ENCODE assay signal across 16 cellular contexts in the genomic region with DNA sequence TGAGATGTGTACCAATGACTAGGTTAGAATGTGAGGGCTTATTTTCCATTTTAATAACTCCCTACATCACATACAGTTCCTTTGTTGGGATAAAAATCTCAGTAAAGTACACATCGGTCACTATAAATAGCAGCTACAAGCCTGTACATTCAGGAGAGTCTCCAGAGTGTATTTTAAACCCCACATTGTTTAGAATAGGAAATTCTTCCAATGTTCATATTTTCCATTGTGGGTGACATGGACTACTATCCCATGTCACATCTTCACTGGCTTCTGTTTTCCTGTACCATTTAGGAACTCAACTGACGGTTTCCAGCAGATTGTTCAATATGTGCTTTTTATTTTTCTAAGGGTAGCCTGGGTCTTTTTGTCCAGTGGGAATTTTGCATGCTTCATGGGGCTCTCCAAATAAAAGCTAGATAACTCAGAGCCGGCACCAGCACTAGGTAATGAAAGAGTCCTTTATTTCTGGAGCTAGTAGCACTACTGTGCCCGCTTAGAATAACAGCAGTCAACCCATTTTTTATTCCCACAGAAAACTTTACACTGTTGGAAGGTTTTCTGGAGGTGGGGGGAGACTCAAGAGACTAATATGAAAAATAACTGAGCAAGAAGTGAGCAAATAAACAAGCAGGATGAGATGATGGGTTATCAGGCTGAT.
A peak's percentile ranks its signal among the peaks of the same experiment; 100 is the strongest.
DNase-seq lines count a peak whose midpoint lies in the region; ATAC-seq and TF ChIP-seq lines count a peak whose summit lies in the region.
"Had no signal": no experiment of that assay in that cellular context is flagged by ENCODE, and none has a peak within 500 bp of the region (broad histone marks: within the 10 kb centered on the region; RNA-seq: fewer than 3 reads in every experiment).

No MANE protein-coding gene starts in this region.

- intact Hi-C loops in esophagus muscularis mucosa (cut with DNase I) (no loop called here), aorta (cut with DNase I) (no loop called here)

- H3K4me3 ChIP-seq in esophagus muscularis mucosa (no peak overlapping the region), aorta (ENCODE audit: low read length in 2 of 2) (no peak overlapping the region)

- 46% methylated on average over 4 of the region's 4 CpGs for WGBS in esophagus muscularis mucosa
- whole genome bisulfite sequencing in aorta, 2 donors: 4 to 7% methylated on average over 4 of the region's 4 CpGs

- no peaks in the 10 kb centered on the region for H3K9me3 Mint-ChIP-seq in progenitor cell of endocrine pancreas (ENCODE audit: low read depth)
- H3K9me3 Mint-ChIP-seq: CD4-positive, alpha-beta memory T cell had no signal

- TF ChIP-seq EP300 in esophagus muscularis mucosa (IDR thresholded peaks at IDR 0.05): no peak

- H3K27me3 ChIP-seq in esophagus muscularis mucosa (no peaks in the 10 kb centered on the region), aorta (ENCODE audit: control insufficient read depth in 1 of 2, insufficient read depth in 2 of 2, low read length in 1 of 2) (no peaks in the 10 kb centered on the region)
- H3K27me3 ChIP-seq: BE2C had no signal

- no peak for TF ChIP-seq POLR2A in esophagus muscularis mucosa (IDR thresholded peaks at IDR 0.05; ENCODE audit: low read depth)

- peak overlapping the region; percentile 80 for H3K27ac Mint-ChIP-seq in progenitor cell of endocrine pancreas
- H3K27ac Mint-ChIP-seq: CD4-positive, alpha-beta memory T cell had no signal

- H3K9me3 ChIP-seq in esophagus muscularis mucosa (no peaks in the 10 kb centered on the region), aorta (ENCODE audit: control insufficient read depth, low read length) (no peaks in the 10 kb centered on the region)
- H3K9me3 ChIP-seq: BE2C had no signal

- H3K36me3 ChIP-seq in esophagus muscularis mucosa (peaks cover 0 to 4% (median 0%) of the 10 kb centered on the region in 4 donors), aorta (ENCODE audit: control insufficient read depth in 1 of 2, insufficient read depth in 2 of 2, low read length in 1 of 2) (peaks cover 0 to 2% of the 10 kb centered on the region in 2 donors)
- H3K36me3 ChIP-seq: BE2C had no signal

- ATAC-seq in aorta (ENCODE audit: low FRiP score): no peak
- ATAC-seq: Panc1 had no signal

- peak overlapping the region; percentile 74 to 87 (median 79) for H3K27ac ChIP-seq in esophagus muscularis mucosa (replicated peaks in 1 of 4)
- peak overlapping the region; percentile 28 to 57 for H3K27ac ChIP-seq in aorta (ENCODE audit: low read depth in 1 of 2, low read length in 2 of 2)
- H3K27ac ChIP-seq: KMS-11 had no signal

- peaks cover 50% of the 10 kb centered on the region for H3K4me1 Mint-ChIP-seq in progenitor cell of endocrine pancreas (ENCODE audit: low read depth)
- H3K4me1 Mint-ChIP-seq: CD4-positive, alpha-beta memory T cell had no signal

- H3K4me1 ChIP-seq in esophagus muscularis mucosa (peaks cover 24 to 100% (median 93%) of the 10 kb centered on the region in 4 donors), aorta (ENCODE audit: control insufficient read depth in 1 of 2, insufficient read depth in 2 of 2, low read length in 2 of 2) (peaks cover 5 to 13% of the 10 kb centered on the region in 2 donors)
- H3K4me1 ChIP-seq: BE2C had no signal

- DNase-seq in RPMI7951 (ENCODE audit: low read depth) (peak; percentile 26), esophagus muscularis mucosa (ENCODE audit: extremely low spot score) (peak; percentile 34), progenitor cell of endocrine pancreas (ENCODE audit: low spot score, unreplicated experiment) (no peak), aorta (no peak), HCEC 1CT (no peak), NCI-H69 (lab: John Stamatoyannopoulos, UW) (no peak)
- DNase-seq in activated naive CD4-positive, alpha-beta T cell treated with anti-CD3 and anti-CD28 coated beads, Interleukin-2, amount 50 U/mL, for 16 hours: no peak
- DNase-seq: BE2C; CD4-positive, alpha-beta memory T cell; DND-41; GF-D8; GOT3; NCI-H1092; SHP77 treated with DMSO at 0.1 percent for 48 hours had no signal

- H3K36me3 Mint-ChIP-seq in progenitor cell of endocrine pancreas (ENCODE audit: insufficient read depth): peaks cover 8% of the 10 kb centered on the region
- H3K36me3 Mint-ChIP-seq: CD4-positive, alpha-beta memory T cell had no signal

- no peak for TF ChIP-seq CTCF in esophagus muscularis mucosa (IDR thresholded peaks at IDR 0.05)
- no peak for TF ChIP-seq CTCF in progenitor cell of endocrine pancreas (IDR thresholded peaks at IDR 0.05; ENCODE audit: unreplicated experiment)

- no peak overlapping the region for H3K4me3 Mint-ChIP-seq in progenitor cell of endocrine pancreas (ENCODE audit: low read depth)
- H3K4me3 Mint-ChIP-seq: CD4-positive, alpha-beta memory T cell had no signal

- H3K27me3 Mint-ChIP-seq in progenitor cell of endocrine pancreas: no peaks in the 10 kb centered on the region
- H3K27me3 Mint-ChIP-seq: CD4-positive, alpha-beta memory T cell had no signal

Comparison
In these comparisons a context has a peak if more than half of its experiments do, and no peak if none do; other contexts are left out.
1. DNase-seq: peak in RPMI7951 (single experiment) and esophagus muscularis mucosa (single experiment); none in progenitor cell of endocrine pancreas (single experiment), aorta (0 of 2), activated naive CD4-positive, alpha-beta T cell treated with anti-CD3 and anti-CD28 coated beads, Interleukin-2, amount 50 U/mL, for 16 hours (single experiment), HCEC 1CT (single experiment) and NCI-H69 (single experiment).